Comparison of ENCODE assay signal across 23 cellular contexts in genomic region chr11:70029115-70029830, GRCh38. TPM values are rescaled to one million over a fixed set of nuclear protein-coding genes. Genes with fewer than 3 reads are reported as not detected.
DNase-seq lines count a peak whose midpoint lies in the region; ATAC-seq and TF ChIP-seq lines count a peak whose summit lies in the region.
"Had no signal": no experiment of that assay in that cellular context is flagged by ENCODE, and none has a peak within 500 bp of the region (broad histone marks: within the 10 kb centered on the region; RNA-seq: fewer than 3 reads in every experiment).

No MANE protein-coding gene starts in this region.

- H3T11ph ChIP-seq in H9 (ENCODE audit: low read length) = no peak overlapping the region

- no peak overlapping the region for H3K4me3 ChIP-seq in Panc1 (ENCODE audit: low read depth in 2 of 2, low read length in 2 of 2)
- no peak overlapping the region for H3K4me3 ChIP-seq in spleen
- H3K4me3 ChIP-seq in Peyer's patch = no peak overlapping the region
- H3K4me3 ChIP-seq: ovary, skin epidermis, suprapubic skin had no signal

- POLR2A ChIA-PET in Panc1 (lab: Charles Lee) = no interaction called here

- H3K4me1 ChIP-seq in H9 (ENCODE audit: insufficient read depth, low read length) (no peaks in the 10 kb centered on the region), Panc1 (ENCODE audit: control insufficient read depth, insufficient read depth, low read length) (no peaks in the 10 kb centered on the region), spleen (no peaks in the 10 kb centered on the region), Peyer's patch (no peaks in the 10 kb centered on the region)
- H3K4me1 ChIP-seq: suprapubic skin had no signal

- no peak overlapping the region for H4K91ac ChIP-seq in H9 (ENCODE audit: insufficient read length, low read depth, low read length)

- H2AFZ ChIP-seq in H9 (ENCODE audit: low read length) = no peak overlapping the region

- H2AK5ac ChIP-seq in H9 (ENCODE audit: insufficient read length, low read length) = no peak overlapping the region

- peaks cover 28% of the 10 kb centered on the region for H3K27me3 Mint-ChIP-seq in H9 (ENCODE audit: low read depth)

- H2BK120ac ChIP-seq in H9 (ENCODE audit: low read depth, low read length, poor library complexity, severe bottlenecking) = no peak overlapping the region

- H3K56ac ChIP-seq in H9 (ENCODE audit: insufficient read length, low read depth, low read length) = no peak overlapping the region

- H3K27me3 ChIP-seq in H9 (ENCODE audit: insufficient read depth, low read length) (no peaks in the 10 kb centered on the region), Panc1 (ENCODE audit: control insufficient read depth, insufficient read depth, low read length) (no peaks in the 10 kb centered on the region; the same call in 1 of the 2 replicates), spleen (replicated peaks in 1 of 7) (peaks cover 0 to 9% (median 0%) of the 10 kb centered on the region in 7 donors), Peyer's patch (no peaks in the 10 kb centered on the region)
- H3K27me3 ChIP-seq: ovary, suprapubic skin had no signal

- no peak overlapping the region for H3K4me2 ChIP-seq in H9 (ENCODE audit: insufficient read depth, insufficient read length, low read length)

- CTCF ChIA-PET in Panc1 (lab: Charles Lee) = no interaction called here

- ATAC-seq in Panc1 (peak; percentile 62; the same call in 1 of the 2 replicates), HG03521 (IDR thresholded peaks at IDR 0.05; ENCODE audit: unreplicated experiment) (no peak)
- ATAC-seq: activated T-helper 17 cell treated with anti-CD3 and anti-CD28 coated beads, Interleukin-2, amount 50 U/mL, for 72 hours; effector memory CD8-positive, alpha-beta T cell had no signal

- no peak overlapping the region for H2BK12ac ChIP-seq in H9 (ENCODE audit: insufficient read length, low read depth, low read length)

- peak overlapping the region in 1 of 3 experiments; percentile 27; a peak in 1 of 7 replicates for H3K27ac Mint-ChIP-seq in H9
- H3K27ac Mint-ChIP-seq: activated T-helper 17 cell treated with anti-CD3 and anti-CD28 coated beads, Interleukin-2, amount 50 U/mL, for 72 hours; effector memory CD8-positive, alpha-beta T cell had no signal

- no peak overlapping the region for H3K9ac ChIP-seq in H9 (ENCODE audit: extremely low read depth, insufficient read length, low read length)

- H3K4me1 Mint-ChIP-seq in H9 = peaks cover 6% of the 10 kb centered on the region in 2 experiments
- H3K4me1 Mint-ChIP-seq: activated T-helper 17 cell treated with anti-CD3 and anti-CD28 coated beads, Interleukin-2, amount 50 U/mL, for 72 hours; central memory CD8-positive, alpha-beta T cell had no signal

- no CpG with 5 or more reads among the region's 13 CpGs for WGBS in H9 (ENCODE audit: extremely low coverage, insufficient read length, low lambda C conversion rate)
- 58 to 68% (median 64%) methylated on average over 8 to 13 of the region's 13 CpGs for WGBS in spleen, 5 donors

- H3K23me2 ChIP-seq in H9 (ENCODE audit: insufficient read length, low read depth, low read length, poor library complexity, severe bottlenecking) = no peaks in the 10 kb centered on the region

- no peaks in the 10 kb centered on the region for H3K9me3 ChIP-seq in H9 (ENCODE audit: control insufficient read depth, low read depth, low read length)
- H3K9me3 ChIP-seq in Panc1 (ENCODE audit: control insufficient read depth, insufficient read depth, low read depth, low read length) = no peaks in the 10 kb centered on the region
- peaks cover 0 to 4% (median 0%) of the 10 kb centered on the region in 8 donors for H3K9me3 ChIP-seq in spleen
- no peaks in the 10 kb centered on the region for H3K9me3 ChIP-seq in Peyer's patch
- H3K9me3 ChIP-seq: ovary, suprapubic skin had no signal

- DNase-seq in H9 (peak; percentile 34), Panc1 (ENCODE audit: low read depth, low spot score) (no peak), iPS-NIHi7 (ENCODE audit: extremely low spot score) (peak; percentile 58), spleen (peak; percentile 41), cerebellar cortex (ENCODE audit: low spot score) (no peak), NCI-H2029 (lab: John Stamatoyannopoulos, UW) (no peak), Peyer's patch (no peak)
- DNase-seq: Calu3; effector memory CD8-positive, alpha-beta T cell; hypothalamus; KG1; NCI-H1436; NCI-H446; NK-92 treated with Interleukin-12 subunit alpha and Interleukin-12 subunit beta, amount 100 ng/mL, for 24 hours; ovary; SHP77 treated with DMSO at 0.1 percent for 48 hours had no signal

- no peak overlapping the region for H4K8ac ChIP-seq in H9 (replicated peaks; ENCODE audit: insufficient read length, low read depth, low read length)

- TF ChIP-seq CTCF in H9 (conservative IDR thresholded peaks at IDR 0.05) (peak; percentile 26; the same call in 1 of the 3 replicates), Panc1 (IDR thresholded peaks at IDR 0.05) (no peak), spleen (IDR thresholded peaks at IDR 0.05 in 8 of 11, conservative IDR thresholded peaks at IDR 0.05 in 3 of 11) (peak in 1 of 11 experiments; percentile 6), Peyer's patch (IDR thresholded peaks at IDR 0.05) (no peak)

- H3K36me3 ChIP-seq in Panc1 (ENCODE audit: control insufficient read depth, insufficient read depth, low read length) (no peaks in the 10 kb centered on the region), spleen (no peaks in the 10 kb centered on the region), Peyer's patch (no peaks in the 10 kb centered on the region)
- H3K36me3 ChIP-seq: ovary, suprapubic skin had no signal

- H3K14ac ChIP-seq in H9 (ENCODE audit: insufficient read depth, low read length) = no peak overlapping the region

- H3K18ac ChIP-seq in H9 (ENCODE audit: insufficient read length, low read depth, low read length) = no peak overlapping the region

- no peaks in the 10 kb centered on the region for H4K20me1 ChIP-seq in H9 (ENCODE audit: control insufficient read depth, insufficient read depth, insufficient read length)

- no peaks in the 10 kb centered on the region for H3K9me3 Mint-ChIP-seq in H9
- H3K9me3 Mint-ChIP-seq: activated T-helper 17 cell treated with anti-CD3 and anti-CD28 coated beads, Interleukin-2, amount 50 U/mL, for 72 hours; central memory CD8-positive, alpha-beta T cell; effector memory CD8-positive, alpha-beta T cell had no signal

- no peaks in the 10 kb centered on the region for H3K79me2 ChIP-seq in H9 (ENCODE audit: insufficient read depth, low read length)

- no peak overlapping the region for H3K4ac ChIP-seq in H9 (ENCODE audit: low read depth, low read length)

- no peak overlapping the region for H3K27ac ChIP-seq in H9 (ENCODE audit: insufficient read length, low read depth, low read length)
- no peak overlapping the region for H3K27ac ChIP-seq in Panc1 (ENCODE audit: low read length)
- no peak overlapping the region for H3K27ac ChIP-seq in spleen
- no peak overlapping the region for H3K27ac ChIP-seq in Peyer's patch
- H3K27ac ChIP-seq: HL-60, ovary, suprapubic skin had no signal

- in situ Hi-C loops in Panc1 (cut with HindIII; ENCODE audit: low pct_unique_long_range_greater_than_20kb, low sequenced_read_pairs) = no loop called here

- no peaks in the 10 kb centered on the region for H3K36me3 Mint-ChIP-seq in H9 (ENCODE audit: insufficient read depth in 1 of 3, low read depth in 3 of 3)

- no peak for TF ChIP-seq POLR2A in spleen (IDR thresholded peaks at IDR 0.05)
- TF ChIP-seq POLR2A in Peyer's patch (IDR thresholded peaks at IDR 0.05) = no peak

- no peak overlapping the region for H3K4me3 Mint-ChIP-seq in H9
- H3K4me3 Mint-ChIP-seq: activated T-helper 17 cell treated with anti-CD3 and anti-CD28 coated beads, Interleukin-2, amount 50 U/mL, for 72 hours; central memory CD8-positive, alpha-beta T cell; effector memory CD8-positive, alpha-beta T cell had no signal

- BruUV-seq in Panc1 (replicated peaks; lab: Mats Ljungman, UMichigan) = no TSS peak

- H3K79me1 ChIP-seq in H9 (ENCODE audit: insufficient read depth, low read depth, low read length, poor library complexity, severe bottlenecking) = no peaks in the 10 kb centered on the region

- H4K5ac ChIP-seq in H9 (ENCODE audit: insufficient read length, low read depth, low read length) = no peak overlapping the region

- H3K23ac ChIP-seq in H9 (ENCODE audit: insufficient read length, low read depth, low read length) = no peak overlapping the region

- no peak overlapping the region for H2BK5ac ChIP-seq in H9 (ENCODE audit: insufficient read length, low read length)

- no peak overlapping the region for H2BK15ac ChIP-seq in H9 (ENCODE audit: low read depth, low read length)

- intact Hi-C loops in Panc1 (cut with micrococcal nuclease; ENCODE audit: unreplicated experiment) = no loop called here
- intact Hi-C loops in spleen (cut with DNase I; ENCODE audit: low total_unique reads) = no loop called here

- no peak overlapping the region for H2BK20ac ChIP-seq in H9 (ENCODE audit: low read depth, low read length, poor library complexity, severe bottlenecking)

RNA-seq across cellular contexts. Expression of gene ANO1, which starts 48.8 kb away (rescaled TPM):
- total RNA-seq in H9 (2021) (10.9 TPM in 2 replicates), Panc1 (2021; ENCODE audit: unreplicated experiment) (2.3 TPM), spleen (1 to 10 TPM in 1 of 7 donors, under 1 TPM in 6; 0.51 to 1.2 (median 0.79) TPM), Peyer's patch (10 to 100 TPM in 1 of 4 donors, 1 to 10 TPM in 3; 1.1 to 27.2 (median 4.2) TPM)
- polyA plus RNA-seq in Panc1 (2012; ENCODE audit: insufficient read length) = 1.6 TPM
- polyA plus RNA-seq in spleen = under 1 TPM; 0.22 to 0.48 (median 0.42) TPM
- total RNA-seq: T-helper 1 cell treated with Interleukin-12 subunit alpha and Interleukin-12 subunit beta and Interleukin-4 antibody, amounts not matched to agents 30 ng/mL and 1 ng/mL, for 36 hours had no signal

Comparison
In these comparisons a context has a peak if more than half of its experiments do, and no peak if none do; other contexts are left out.
1. DNase-seq: peak in H9 (single experiment), iPS-NIHi7 (single experiment) and spleen (single experiment); none in Panc1 (single experiment), cerebellar cortex (single experiment), NCI-H2029 (single experiment) and Peyer's patch (0 of 3).